ENCODE assay signal across 24 cellular contexts in genomic region chr3:133880886-133881455, GRCh38. TPM values are rescaled to one million over a fixed set of nuclear protein-coding genes. Genes with fewer than 3 reads are reported as not detected.
"Had no signal": no experiment of that assay in that cellular context is flagged by ENCODE, and none has a peak within 500 bp of the region (broad histone marks: within the 10 kb centered on the region; RNA-seq: fewer than 3 reads in every experiment).

No MANE protein-coding gene starts in this region.

- H3K27me3 Mint-ChIP-seq: activated CD4-positive, alpha-beta T cell treated with anti-CD3 and anti-CD28 coated beads for 36 hours; brain had no signal

- H3K27ac ChIP-seq: esophagus muscularis mucosa, hepatocyte, left ventricle myocardium inferior, neural progenitor cell, psoas muscle, vagina had no signal

- H3K9me3 ChIP-seq: psoas muscle, vagina had no signal

- H3K36me3 ChIP-seq: esophagus muscularis mucosa, neural progenitor cell, transverse colon, vagina had no signal

- H3K4me1 Mint-ChIP-seq: activated B cell treated with CpG ODN at 0.5 μM for 24 hours, mesothelial cell of epicardium, neural progenitor cell had no signal

- H3K4me1 ChIP-seq: neural progenitor cell, psoas muscle, vagina had no signal

- H3K36me3 Mint-ChIP-seq: activated naive CD4-positive, alpha-beta T cell treated with anti-CD3 and anti-CD28 coated beads, Interleukin-2, amount 10 ng/mL, durations not matched to agents 7 days and 5 days; immature natural killer cell had no signal

- H3K27ac Mint-ChIP-seq: activated B cell treated with CpG ODN at 0.5 μM for 24 hours; activated CD4-positive, alpha-beta T cell treated with anti-CD3 and anti-CD28 coated beads for 36 hours; activated naive CD4-positive, alpha-beta T cell treated with anti-CD3 and anti-CD28 coated beads, Interleukin-2, amount 10 ng/mL, durations not matched to agents 7 days and 5 days; brain; mesothelial cell of epicardium; neural progenitor cell; T-helper 17 cell had no signal

- DNase-seq: activated B cell treated with CpG ODN at 0.5 μM for 24 hours; activated CD4-positive, alpha-beta T cell treated with anti-CD3 and anti-CD28 coated beads, Interleukin-2, amount 50 U/mL, for 48 hours; activated effector memory CD4-positive, alpha-beta T cell treated with anti-CD3 and anti-CD28 coated beads, Interleukin-2, amount 50 U/mL, for 16 hours; central memory CD4-positive, alpha-beta T cell; glutamatergic neuron; left ventricle myocardium inferior; naive thymus-derived CD8-positive, alpha-beta T cell; psoas muscle; right cardiac atrium; stimulated activated CD4-positive, alpha-beta T cell treated with anti-CD3 and anti-CD28 coated beads, Interleukin-12 subunit alpha, Interleukin-12 subunit beta, amount 100 ng/mL, for 4 hours; stimulated activated CD4-positive, alpha-beta T cell treated with anti-CD3 and anti-CD28 coated beads, Interleukin-4, amount 100 ng/mL, for 4 hours; stimulated activated naive CD8-positive, alpha-beta T cell treated with anti-CD3 and anti-CD28 coated beads, Interleukin-15, amount 100 ng/mL, for 72 hours; T-helper 17 cell; transverse colon had no signal

- H3K4me3 ChIP-seq: dorsolateral prefrontal cortex, esophagus muscularis mucosa, hepatocyte, left ventricle myocardium inferior, neural progenitor cell, psoas muscle, transverse colon, vagina had no signal

- ATAC-seq: naive thymus-derived CD8-positive, alpha-beta T cell; psoas muscle; right cardiac atrium had no signal

- H3K27me3 ChIP-seq: dorsolateral prefrontal cortex, esophagus muscularis mucosa, hepatocyte, neural progenitor cell, transverse colon, vagina had no signal

- H3K4me3 Mint-ChIP-seq: activated B cell treated with CpG ODN at 0.5 μM for 24 hours; activated CD4-positive, alpha-beta T cell treated with anti-CD3 and anti-CD28 coated beads for 36 hours; activated naive CD4-positive, alpha-beta T cell treated with anti-CD3 and anti-CD28 coated beads, Interleukin-2, amount 10 ng/mL, durations not matched to agents 7 days and 5 days; brain; mesothelial cell of epicardium; naive thymus-derived CD8-positive, alpha-beta T cell; neural progenitor cell; stimulated activated naive CD8-positive, alpha-beta T cell treated with anti-CD3 and anti-CD28 coated beads, Interleukin-15, amount 100 ng/mL, for 72 hours; T-helper 17 cell had no signal

RNA-seq across cellular contexts. Expression of gene RAB6B, which starts 14.7 kb away (rescaled TPM):
- total RNA-seq: activated B cell treated with CpG ODN at 0.5 μM for 24 hours; naive thymus-derived CD8-positive, alpha-beta T cell had no signal
